33 cellular contexts compared by ENCODE assay signal in genomic region chr6:126134491-126134890, GRCh38.
"Had no signal": no experiment of that assay in that cellular context is flagged by ENCODE, and none has a peak within 500 bp of the region (broad histone marks: within the 10 kb centered on the region; RNA-seq: fewer than 3 reads in every experiment).

No MANE protein-coding gene starts in this region.

- H3K27me3 Mint-ChIP-seq: activated CD4-positive, alpha-beta T cell treated with anti-CD3 and anti-CD28 coated beads, Interleukin-2, amount 10 ng/mL, durations not matched to agents 24 days and 14 days had no signal

- H3K9me3 Mint-ChIP-seq: activated CD4-positive, alpha-beta T cell treated with anti-CD3 and anti-CD28 coated beads, Interleukin-2, amount 10 ng/mL, durations not matched to agents 24 days and 14 days; activated T-helper 1 cell treated with anti-CD3 and anti-CD28 coated beads, Interleukin-12 subunit alpha, Interleukin-12 subunit beta, Interleukin-2, Interleukin-4 antibody, amounts not matched to agents 30 ng/mL and 10 ng/mL and 1 ng/mL, durations not matched to agents 14 hours and 24 hours and 36 hours had no signal

- H3K4me1 Mint-ChIP-seq: activated CD4-positive, alpha-beta T cell treated with anti-CD3 and anti-CD28 coated beads, Interleukin-2, amount 10 ng/mL, durations not matched to agents 24 days and 14 days had no signal

- H3K4me3 ChIP-seq: adrenal gland, body of pancreas, Peyer's patch, SJSA1 had no signal

- H3K27me3 ChIP-seq: adrenal gland, body of pancreas, Peyer's patch, SJSA1 had no signal

- H3K27ac ChIP-seq: adrenal gland, body of pancreas, KMS-11, Peyer's patch, SJSA1 had no signal

- H3K36me3 ChIP-seq: adrenal gland, Peyer's patch, SJSA1 had no signal

- H3K4me1 ChIP-seq: adrenal gland, body of pancreas, Peyer's patch, SJSA1 had no signal

- H3K9me3 ChIP-seq: adrenal gland, body of pancreas, Peyer's patch, SJSA1, SK-N-SH had no signal

- H3K4me3 Mint-ChIP-seq: activated CD4-positive, alpha-beta T cell treated with anti-CD3 and anti-CD28 coated beads, Interleukin-2, amount 10 ng/mL, durations not matched to agents 24 days and 14 days; activated naive CD4-positive, alpha-beta T cell treated with anti-CD3 and anti-CD28 coated beads for 36 hours; activated T-cell treated with anti-CD3 and anti-CD28 coated beads, Interleukin-2, amount 50 U/mL, for 4 hours; activated T-helper 1 cell treated with anti-CD3 and anti-CD28 coated beads, Interleukin-12 subunit alpha, Interleukin-12 subunit beta, Interleukin-2, Interleukin-4 antibody, amounts not matched to agents 30 ng/mL and 10 ng/mL and 1 ng/mL, durations not matched to agents 14 hours and 24 hours and 36 hours; T-helper 1 cell treated with Interleukin-12 subunit alpha and Interleukin-12 subunit beta and Interleukin-4 antibody, amounts not matched to agents 30 μg/mL and 1 μg/mL, for 36 hours; T-helper 2 cell treated with Interferon-gamma antibody and Interleukin-4, amounts not matched to agents 5 μg/mL and 100 μg/mL, for 36 hours had no signal

- DNase-seq: activated CD4-positive, alpha-beta T cell treated with anti-CD3 and anti-CD28 coated beads, Interleukin-2, amount 10 ng/mL, durations not matched to agents 24 days and 14 days; activated CD4-positive, alpha-beta T cell treated with anti-CD3 and anti-CD28 coated beads, Interleukin-2, amount 50 U/mL, for 48 hours; activated CD8-positive, alpha-beta memory T cell treated with anti-CD3 and anti-CD28 coated beads, Interleukin-2, amount 50 U/mL, for 4 hours; activated gamma-delta T cell treated with Interleukin-2 at 50 U/mL for 16 hours; activated naive CD4-positive, alpha-beta T cell treated with anti-CD3 and anti-CD28 coated beads for 36 hours; activated T-cell treated with anti-CD3 and anti-CD28 coated beads for 4 hours; activated T-cell treated with anti-CD3 and anti-CD28 coated beads, Interleukin-2, amount 50 U/mL, for 4 hours; adrenal gland; body of pancreas; central memory CD4-positive, alpha-beta T cell; NCI-H1105; NCI-H1417 treated with DMSO at 0.1 percent for 48 hours; NCI-H187 treated with DMSO at 0.1 percent for 48 hours; NCI-H2081; NCI-H2171 treated with DMSO at 0.1 percent for 48 hours; NCI-H2227 treated with DMSO at 0.1 percent for 48 hours; NCI-H446; NCI-H510A treated with DMSO at 0.1 percent for 48 hours; NCI-H526 treated with DMSO at 0.1 percent for 48 hours; NCI-H774; PC-3; Peyer's patch; RPMI8226; SHP77 treated with DMSO at 0.1 percent for 48 hours; SK-N-SH had no signal

- FAIRE-seq: astrocyte, TTC549 had no signal

- H3K27ac Mint-ChIP-seq: activated CD4-positive, alpha-beta T cell treated with anti-CD3 and anti-CD28 coated beads, Interleukin-2, amount 10 ng/mL, durations not matched to agents 24 days and 14 days; activated naive CD4-positive, alpha-beta T cell treated with anti-CD3 and anti-CD28 coated beads for 36 hours; activated naive CD4-positive, alpha-beta T cell treated with anti-CD3 and anti-CD28 coated beads, Interleukin-2, amount 50 U/mL, for 72 hours; activated T-helper 1 cell treated with anti-CD3 and anti-CD28 coated beads, Interleukin-12 subunit alpha, Interleukin-12 subunit beta, Interleukin-2, Interleukin-4 antibody, amounts not matched to agents 30 ng/mL and 10 ng/mL and 1 ng/mL, durations not matched to agents 14 hours and 24 hours and 36 hours; T-helper 1 cell treated with Interleukin-12 subunit alpha and Interleukin-12 subunit beta and Interleukin-4 antibody, amounts not matched to agents 30 μg/mL and 1 μg/mL, for 36 hours; T-helper 2 cell treated with Interferon-gamma antibody and Interleukin-4, amounts not matched to agents 5 μg/mL and 100 μg/mL, for 36 hours had no signal
